In the genomic region with DNA sequence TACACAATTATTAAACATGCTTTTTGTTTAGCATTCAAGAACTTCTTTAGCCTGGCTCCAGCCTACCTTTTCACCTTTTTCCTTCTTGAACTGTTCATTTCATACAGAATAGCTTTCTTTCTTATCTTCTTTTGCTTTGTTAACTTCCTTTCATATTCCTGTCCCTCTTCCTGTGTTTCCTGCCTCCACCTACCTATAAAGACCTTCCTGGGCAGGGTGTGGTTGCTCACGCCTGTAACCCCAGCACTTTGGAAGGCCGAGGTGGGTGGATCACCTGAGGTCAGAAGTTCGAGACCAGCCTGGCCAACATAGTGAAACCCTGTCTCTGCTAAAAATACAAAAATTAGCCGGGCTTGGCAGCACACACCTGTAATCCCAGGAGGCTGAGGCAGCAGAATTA, we compare ENCODE assay signal across 16 cellular contexts. TPM values are rescaled to one million over a fixed set of nuclear protein-coding genes. Genes with fewer than 3 reads are reported as not detected.
DNase-seq lines count a peak whose midpoint lies in the region; ATAC-seq and TF ChIP-seq lines count a peak whose summit lies in the region.
"Had no signal": no experiment of that assay in that cellular context is flagged by ENCODE, and none has a peak within 500 bp of the region (broad histone marks: within the 10 kb centered on the region; RNA-seq: fewer than 3 reads in every experiment).

No MANE protein-coding gene starts in this region.

- BruUV-seq in Calu3 (replicated peaks; lab: Mats Ljungman, UMichigan), result no TSS peak

- H3K9me3 Mint-ChIP-seq in Calu3 (ENCODE audit: low read depth, unreplicated experiment), result no peaks in the 10 kb centered on the region
- H3K9me3 Mint-ChIP-seq in activated T-helper 17 cell treated with anti-CD3 and anti-CD28 coated beads, Interleukin-2, amount 50 U/mL, for 72 hours, result no peaks in the 10 kb centered on the region
- no peaks in the 10 kb centered on the region for H3K9me3 Mint-ChIP-seq in naive thymus-derived CD4-positive, alpha-beta T cell
- H3K9me3 Mint-ChIP-seq: activated naive CD8-positive, alpha-beta T cell treated with anti-CD3 and anti-CD28 coated beads, Interleukin-2, amount 10 ng/mL, durations not matched to agents 7 days and 5 days had no signal

- H3K27me3 Mint-ChIP-seq in Calu3 (ENCODE audit: unreplicated experiment), result no peaks in the 10 kb centered on the region
- H3K27me3 Mint-ChIP-seq in activated T-helper 17 cell treated with anti-CD3 and anti-CD28 coated beads, Interleukin-2, amount 50 U/mL, for 72 hours, result no peaks in the 10 kb centered on the region
- H3K27me3 Mint-ChIP-seq in naive thymus-derived CD4-positive, alpha-beta T cell, result no peaks in the 10 kb centered on the region
- H3K27me3 Mint-ChIP-seq: activated naive CD8-positive, alpha-beta T cell treated with anti-CD3 and anti-CD28 coated beads, Interleukin-2, amount 10 ng/mL, durations not matched to agents 7 days and 5 days had no signal

- H3K4me3 ChIP-seq in ACC112 (ENCODE audit: low read depth, low read length) (no peak overlapping the region), dorsolateral prefrontal cortex (no peak overlapping the region)
- H3K4me3 ChIP-seq in naive thymus-derived CD4-positive, alpha-beta T cell (ENCODE audit: low read length), result no peak overlapping the region
- H3K4me3 ChIP-seq: BLaER1, ovary had no signal

- H3K79me2 ChIP-seq in ACC112 (ENCODE audit: control insufficient read depth, insufficient read depth, low read length, unreplicated experiment), result peaks cover 84% of the 10 kb centered on the region

- H3K4me3 Mint-ChIP-seq in Calu3 (ENCODE audit: low read depth, unreplicated experiment), result no peak overlapping the region
- H3K4me3 Mint-ChIP-seq in activated T-helper 17 cell treated with anti-CD3 and anti-CD28 coated beads, Interleukin-2, amount 50 U/mL, for 72 hours, result no peak overlapping the region
- peak overlapping the region in 3 of 10 donors; percentile 32 to 57 (median 34) for H3K4me3 Mint-ChIP-seq in naive thymus-derived CD4-positive, alpha-beta T cell
- H3K4me3 Mint-ChIP-seq: activated naive CD8-positive, alpha-beta T cell treated with anti-CD3 and anti-CD28 coated beads, Interleukin-2, amount 10 ng/mL, durations not matched to agents 7 days and 5 days had no signal

- H3K27ac Mint-ChIP-seq in Calu3 (ENCODE audit: unreplicated experiment), result peak overlapping the region; percentile 53
- peak overlapping the region; percentile 61 for H3K27ac Mint-ChIP-seq in activated T-helper 17 cell treated with anti-CD3 and anti-CD28 coated beads, Interleukin-2, amount 50 U/mL, for 72 hours
- H3K27ac Mint-ChIP-seq in naive thymus-derived CD4-positive, alpha-beta T cell, result peak overlapping the region; percentile 61 to 89 (median 83)
- H3K27ac Mint-ChIP-seq: activated naive CD8-positive, alpha-beta T cell treated with anti-CD3 and anti-CD28 coated beads, Interleukin-2, amount 10 ng/mL, durations not matched to agents 7 days and 5 days had no signal

- H3K27me3 ChIP-seq in ACC112 (ENCODE audit: insufficient read depth, low read length) (no peaks in the 10 kb centered on the region), dorsolateral prefrontal cortex (no peaks in the 10 kb centered on the region)
- H3K27me3 ChIP-seq in naive thymus-derived CD4-positive, alpha-beta T cell (ENCODE audit: control insufficient read depth in 2 of 2, insufficient read depth in 2 of 2, low read length in 2 of 2), result no peaks in the 10 kb centered on the region
- H3K27me3 ChIP-seq: BLaER1, ovary had no signal

- peaks cover 34% of the 10 kb centered on the region for H3K4me1 Mint-ChIP-seq in Calu3 (ENCODE audit: low read depth, unreplicated experiment)
- peaks cover 13% of the 10 kb centered on the region for H3K4me1 Mint-ChIP-seq in activated T-helper 17 cell treated with anti-CD3 and anti-CD28 coated beads, Interleukin-2, amount 50 U/mL, for 72 hours
- peaks cover 12 to 60% (median 56%) of the 10 kb centered on the region in 7 donors for H3K4me1 Mint-ChIP-seq in naive thymus-derived CD4-positive, alpha-beta T cell

- no peak for TF ChIP-seq CTCF in Calu3 (IDR thresholded peaks at IDR 0.05; ENCODE audit: unreplicated experiment)
- TF ChIP-seq CTCF in dorsolateral prefrontal cortex (IDR thresholded peaks at IDR 0.05 in 54 of 56, conservative IDR thresholded peaks at IDR 0.05 in 2 of 56; ENCODE audit: low read depth in 1 of 56, partially characterized antibody in 56 of 56), result no peak

- no peak overlapping the region for H2AFZ ChIP-seq in ACC112 (ENCODE audit: low read length, unreplicated experiment)

- CTCF ChIA-PET in Calu3 (lab: Charles Lee), result interaction anchor here (1.0 to 1.3 kb wide), 2 partner anchors 26 to 78 kb away, joined by 3 to 5 read pairs; no protein-coding TSS in a partner anchor
- CTCF ChIA-PET in naive thymus-derived CD4-positive, alpha-beta T cell (lab: Charles Lee), result interaction anchor here (0.8 to 3.4 kb wide), 2 partner anchors 12 to 77 kb away, joined by 3 to 11 read pairs; no protein-coding TSS in a partner anchor

- H3K36me3 ChIP-seq in ACC112 (ENCODE audit: insufficient read depth, low read length), result peaks cover 49% of the 10 kb centered on the region
- peaks cover 19 to 69% (median 28%) of the 10 kb centered on the region in 3 experiments for H3K36me3 ChIP-seq in naive thymus-derived CD4-positive, alpha-beta T cell (ENCODE audit: control insufficient read depth in 2 of 3, insufficient read depth in 3 of 3, low read length in 3 of 3)
- H3K36me3 ChIP-seq: ovary had no signal

- no peaks in the 10 kb centered on the region for H3K9me3 ChIP-seq in naive thymus-derived CD4-positive, alpha-beta T cell (ENCODE audit: control insufficient read depth in 2 of 3, low read length in 3 of 3)
- H3K9me3 ChIP-seq: BLaER1, ovary had no signal

- peaks cover 28% of the 10 kb centered on the region for H3K4me1 ChIP-seq in ACC112 (ENCODE audit: control insufficient read depth, insufficient read depth, low read length, unreplicated experiment)
- peaks cover 7 to 12% of the 10 kb centered on the region in 2 donors for H3K4me1 ChIP-seq in naive thymus-derived CD4-positive, alpha-beta T cell (ENCODE audit: control insufficient read depth in 2 of 2, insufficient read depth in 2 of 2, low read length in 2 of 2)
- H3K4me1 ChIP-seq: BLaER1 had no signal

- intact Hi-C loops in Calu3 (cut with micrococcal nuclease; ENCODE audit: unreplicated experiment), result loop anchor here (2.0 kb wide), 1 partner anchor 78 kb away; no protein-coding TSS in a partner anchor
- intact Hi-C loops in naive thymus-derived CD4-positive, alpha-beta T cell (cut with micrococcal nuclease), result loop anchor here in 1 of 2 donors (5.0 kb wide), 1 partner anchor 77 kb away; no protein-coding TSS in a partner anchor
- intact Hi-C loops in dorsolateral prefrontal cortex (cut with DNase I), result no loop called here

- ATAC-seq in activated T-helper 17 cell treated with anti-CD3 and anti-CD28 coated beads, Interleukin-2, amount 50 U/mL, for 72 hours (replicated peaks), result no peak
- ATAC-seq in naive thymus-derived CD4-positive, alpha-beta T cell, result no peak
- no peak for ATAC-seq in activated CD4-positive, CD25-positive, alpha-beta regulatory T cell treated with anti-CD3 and anti-CD28 coated beads, Interleukin-2, amount 50 U/mL, for 24 hours
- ATAC-seq in HG03095 (IDR thresholded peaks at IDR 0.05; ENCODE audit: unreplicated experiment), result no peak

- H3K27ac ChIP-seq in ACC112 (ENCODE audit: low read depth, low read length) (peak overlapping the region; percentile 76), dorsolateral prefrontal cortex (peak overlapping the region in 2 of 59 donors; percentile 43 to 48)
- peak overlapping the region; percentile 4 for H3K27ac ChIP-seq in naive thymus-derived CD4-positive, alpha-beta T cell (ENCODE audit: low read depth, low read length)
- H3K27ac ChIP-seq: BLaER1, ovary had no signal

- POLR2A ChIA-PET in naive thymus-derived CD4-positive, alpha-beta T cell (lab: Charles Lee), result no interaction called here

- no peak for DNase-seq in Calu3
- DNase-seq in naive thymus-derived CD4-positive, alpha-beta T cell, result no peak
- no peak for DNase-seq in dorsolateral prefrontal cortex
- DNase-seq in activated effector memory CD4-positive, alpha-beta T cell treated with Interleukin-2 at 50 U/mL for 16 hours, result no peak
- DNase-seq: activated naive CD8-positive, alpha-beta T cell treated with anti-CD3 and anti-CD28 coated beads, Interleukin-2, amount 10 ng/mL, durations not matched to agents 7 days and 5 days; central memory CD4-positive, alpha-beta T cell; mesendoderm; NCI-H187; NCI-H526; ovary; small intestine had no signal

- H3K36me3 Mint-ChIP-seq in Calu3 (ENCODE audit: insufficient read depth, unreplicated experiment), result peaks cover 57% of the 10 kb centered on the region
- peaks cover 97% of the 10 kb centered on the region for H3K36me3 Mint-ChIP-seq in activated T-helper 17 cell treated with anti-CD3 and anti-CD28 coated beads, Interleukin-2, amount 50 U/mL, for 72 hours (ENCODE audit: low read depth)
- peaks cover 3 to 35% (median 22%) of the 10 kb centered on the region in 5 donors for H3K36me3 Mint-ChIP-seq in naive thymus-derived CD4-positive, alpha-beta T cell

RNA-seq across cellular contexts. Expression of a gene that starts 22.9 kb away (rescaled TPM):
- total RNA-seq in Calu3 (2022), result 268 and 273 TPM in 2 replicates
- 100 to 1,000 TPM; 151 to 262 TPM for total RNA-seq in activated T-helper 17 cell treated with anti-CD3 and anti-CD28 coated beads, Interleukin-2, amount 50 U/mL, for 72 hours
- 100 to 1,000 TPM; 120 to 227 (median 163) TPM for total RNA-seq in naive thymus-derived CD4-positive, alpha-beta T cell
- polyA plus RNA-seq in naive thymus-derived CD4-positive, alpha-beta T cell, result 10 to 100 TPM; 65.0 to 99.0 TPM
- total RNA-seq in dorsolateral prefrontal cortex, result 100 to 1,000 TPM; 117 to 192 (median 159) TPM

RNA-seq across cellular contexts. Expression of a gene that starts 31.0 kb away (rescaled TPM):
- total RNA-seq in Calu3 (2022), result 74.7 and 80.1 TPM in 2 replicates
- total RNA-seq in activated T-helper 17 cell treated with anti-CD3 and anti-CD28 coated beads, Interleukin-2, amount 50 U/mL, for 72 hours, result 100 to 1,000 TPM; 113 to 138 TPM
- 100 to 1,000 TPM in 1 of 5 experiments, 10 to 100 TPM in 4; 55.7 to 104 (median 84.3) TPM for total RNA-seq in naive thymus-derived CD4-positive, alpha-beta T cell
- polyA plus RNA-seq in naive thymus-derived CD4-positive, alpha-beta T cell, result 10 to 100 TPM; 33.8 to 65.1 TPM
- total RNA-seq in dorsolateral prefrontal cortex, result 10 to 100 TPM; 41.9 to 72.5 (median 56.0) TPM
